8 cellular contexts compared by ENCODE assay signal in the genomic region with DNA sequence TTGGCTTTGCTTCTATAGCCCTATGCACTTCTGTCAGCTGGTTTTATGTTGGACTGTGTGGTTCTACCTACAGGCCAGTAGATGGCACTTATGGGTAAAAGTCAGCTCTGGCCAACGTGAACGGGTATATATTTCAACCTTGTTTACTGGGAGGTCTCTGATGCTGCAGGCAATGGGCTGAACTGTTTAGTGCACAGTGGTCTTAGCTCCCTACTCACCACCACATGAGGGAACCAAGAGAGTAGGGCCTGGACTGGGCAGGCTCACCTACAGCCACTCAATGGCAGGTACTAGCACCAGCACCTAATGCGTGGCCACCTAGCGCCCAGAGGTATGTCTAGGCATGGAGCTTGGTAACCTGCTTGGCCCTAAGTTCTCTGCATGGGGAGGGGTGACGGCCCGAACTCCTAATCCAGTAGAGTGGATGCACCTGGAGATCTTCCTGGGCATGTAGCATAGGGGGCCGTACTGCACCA.
DNase-seq lines count a peak whose midpoint lies in the region; ATAC-seq and TF ChIP-seq lines count a peak whose summit lies in the region.

No MANE protein-coding gene starts in this region.

- no peaks in the 10 kb centered on the region for H3K27me3 ChIP-seq in tibial nerve

- peak; percentile 57 for DNase-seq in ACHN
- DNase-seq in GM13977 (ENCODE audit: low spot score): peak; percentile 20
- peak; percentile 9 for DNase-seq in NCI-H1436 treated with DMSO at 0.1 percent for 48 hours (lab: John Stamatoyannopoulos, UW)
- DNase-seq in non-pigmented ciliary epithelial cell (ENCODE audit: low read depth): peak; percentile 6
- DNase-seq in tibial nerve (ENCODE audit: low spot score in 2 of 2): no peak

- no peak for TF ChIP-seq EP300 in tibial nerve (IDR thresholded peaks at IDR 0.05)

- no peaks in the 10 kb centered on the region for H3K4me1 ChIP-seq in tibial nerve

- TF ChIP-seq POLR2A in tibial nerve (IDR thresholded peaks at IDR 0.05): no peak

- H3K9me3 ChIP-seq in tibial nerve: peaks cover 0 to 20% (median 4%) of the 10 kb centered on the region in 4 donors

- no peaks in the 10 kb centered on the region for H3K4me1 Mint-ChIP-seq in brain

- no peak overlapping the region for H3K4me3 Mint-ChIP-seq in brain

- no peaks in the 10 kb centered on the region for H3K36me3 ChIP-seq in tibial nerve

- peaks cover 8% of the 10 kb centered on the region for H3K36me3 Mint-ChIP-seq in brain

- H3K27ac ChIP-seq in tibial nerve: no peak overlapping the region

- peak; percentile 70 for TF ChIP-seq CTCF in GM13977 (IDR thresholded peaks at IDR 0.05; ENCODE audit: extremely low read depth, insufficient read depth, missing control alignments)
- peak; percentile 51 to 74 for TF ChIP-seq CTCF in brain (conservative IDR thresholded peaks at IDR 0.05)
- TF ChIP-seq CTCF in tibial nerve (IDR thresholded peaks at IDR 0.05): no peak

- 76% methylated on average over 7 of the region's 7 CpGs for WGBS in tibial nerve, 2 donors

- H3K27me3 Mint-ChIP-seq in brain: no peaks in the 10 kb centered on the region

- H3K4me3 ChIP-seq in tibial nerve: no peak overlapping the region

- peaks cover 4 to 12% (median 7%) of the 10 kb centered on the region in 5 experiments for H3K9me3 Mint-ChIP-seq in brain

- in situ Hi-C loops in ACHN (cut with HindIII; ENCODE audit: low pct_ligation_motif_present, low pct_unique_long_range_greater_than_20kb, low sequenced_read_pairs) (no loop called here), GM13977 (cut with MboI; ENCODE audit: low pct_unique_long_range_greater_than_20kb, low sequenced_read_pairs, unreplicated experiment) (no loop called here)

- ATAC-seq in HG02798 (IDR thresholded peaks at IDR 0.05; ENCODE audit: poor library complexity, unreplicated experiment): peak; percentile 84
- ATAC-seq in activated CD4-positive, CD25-positive, alpha-beta regulatory T cell treated with anti-CD3 and anti-CD28 coated beads, Interleukin-2, amount 50 U/mL, for 24 hours: no peak

- H3K27ac Mint-ChIP-seq in brain: no peak overlapping the region

Comparison
In these comparisons a context has a peak if more than half of its experiments do, and no peak if none do; other contexts are left out.
1. DNase-seq: peak in ACHN (single experiment), GM13977 (single experiment), NCI-H1436 treated with DMSO at 0.1 percent for 48 hours (single experiment) and non-pigmented ciliary epithelial cell (single experiment); none in tibial nerve (0 of 2).
2. CTCF ChIP-seq: peak in GM13977 (single experiment) and brain (2 of 2); none in tibial nerve (0 of 5).